1 cellular context compared by ENCODE assay signal in the genomic region with DNA sequence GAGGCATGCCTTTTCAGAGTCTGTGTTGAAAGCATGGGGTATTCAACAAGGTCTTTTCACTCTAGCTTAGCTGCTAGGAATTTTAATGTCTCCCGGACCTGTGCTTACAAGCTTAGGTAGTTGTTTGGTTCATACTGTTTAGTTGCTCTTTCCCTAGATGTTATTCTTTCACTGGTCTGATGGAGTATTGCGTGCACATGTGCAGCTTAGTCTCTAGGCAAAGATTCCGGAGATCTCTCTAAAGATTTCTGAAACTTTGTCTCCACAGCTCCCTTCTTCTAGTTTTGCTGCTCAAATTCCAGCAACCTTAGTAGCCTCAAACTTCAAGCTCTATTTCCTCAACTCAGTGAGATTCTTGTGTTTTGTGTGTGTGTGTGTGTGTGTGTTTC.
TF ChIP-seq lines count a peak whose summit lies in the region.

No MANE protein-coding gene starts in this region.

TF ChIP-seq in GM23338, 12 proteins besides CTCF, POLR2A, EP300 and RAD21 (continued from another document):
- TF ChIP-seq, protein P1, sequence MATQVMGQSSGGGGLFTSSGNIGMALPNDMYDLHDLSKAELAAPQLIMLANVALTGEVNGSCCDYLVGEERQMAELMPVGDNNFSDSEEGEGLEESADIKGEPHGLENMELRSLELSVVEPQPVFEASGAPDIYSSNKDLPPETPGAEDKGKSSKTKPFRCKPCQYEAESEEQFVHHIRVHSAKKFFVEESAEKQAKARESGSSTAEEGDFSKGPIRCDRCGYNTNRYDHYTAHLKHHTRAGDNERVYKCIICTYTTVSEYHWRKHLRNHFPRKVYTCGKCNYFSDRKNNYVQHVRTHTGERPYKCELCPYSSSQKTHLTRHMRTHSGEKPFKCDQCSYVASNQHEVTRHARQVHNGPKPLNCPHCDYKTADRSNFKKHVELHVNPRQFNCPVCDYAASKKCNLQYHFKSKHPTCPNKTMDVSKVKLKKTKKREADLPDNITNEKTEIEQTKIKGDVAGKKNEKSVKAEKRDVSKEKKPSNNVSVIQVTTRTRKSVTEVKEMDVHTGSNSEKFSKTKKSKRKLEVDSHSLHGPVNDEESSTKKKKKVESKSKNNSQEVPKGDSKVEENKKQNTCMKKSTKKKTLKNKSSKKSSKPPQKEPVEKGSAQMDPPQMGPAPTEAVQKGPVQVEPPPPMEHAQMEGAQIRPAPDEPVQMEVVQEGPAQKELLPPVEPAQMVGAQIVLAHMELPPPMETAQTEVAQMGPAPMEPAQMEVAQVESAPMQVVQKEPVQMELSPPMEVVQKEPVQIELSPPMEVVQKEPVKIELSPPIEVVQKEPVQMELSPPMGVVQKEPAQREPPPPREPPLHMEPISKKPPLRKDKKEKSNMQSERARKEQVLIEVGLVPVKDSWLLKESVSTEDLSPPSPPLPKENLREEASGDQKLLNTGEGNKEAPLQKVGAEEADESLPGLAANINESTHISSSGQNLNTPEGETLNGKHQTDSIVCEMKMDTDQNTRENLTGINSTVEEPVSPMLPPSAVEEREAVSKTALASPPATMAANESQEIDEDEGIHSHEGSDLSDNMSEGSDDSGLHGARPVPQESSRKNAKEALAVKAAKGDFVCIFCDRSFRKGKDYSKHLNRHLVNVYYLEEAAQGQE (IDR thresholded peaks at IDR 0.05; ENCODE audit: unreplicated experiment): no peak
- TF ChIP-seq NANOG (IDR thresholded peaks at IDR 0.05; ENCODE audit: borderline replicate concordance) (no peak), CREB1 (CRISPR knock-in tag; IDR thresholded peaks at IDR 0.05; ENCODE audit: low read depth) (no peak), STAT1 (IDR thresholded peaks at IDR 0.05; ENCODE audit: unreplicated experiment) (no peak), POLR2AphosphoS5 (IDR thresholded peaks at IDR 0.05; ENCODE audit: low read depth) (no peak), ZNF114 (CRISPR knock-in tag; IDR thresholded peaks at IDR 0.05) (no peak), ZNF331 (CRISPR knock-in tag; IDR thresholded peaks at IDR 0.05; ENCODE audit: low read depth) (no peak)
- TF ChIP-seq, protein P2, sequence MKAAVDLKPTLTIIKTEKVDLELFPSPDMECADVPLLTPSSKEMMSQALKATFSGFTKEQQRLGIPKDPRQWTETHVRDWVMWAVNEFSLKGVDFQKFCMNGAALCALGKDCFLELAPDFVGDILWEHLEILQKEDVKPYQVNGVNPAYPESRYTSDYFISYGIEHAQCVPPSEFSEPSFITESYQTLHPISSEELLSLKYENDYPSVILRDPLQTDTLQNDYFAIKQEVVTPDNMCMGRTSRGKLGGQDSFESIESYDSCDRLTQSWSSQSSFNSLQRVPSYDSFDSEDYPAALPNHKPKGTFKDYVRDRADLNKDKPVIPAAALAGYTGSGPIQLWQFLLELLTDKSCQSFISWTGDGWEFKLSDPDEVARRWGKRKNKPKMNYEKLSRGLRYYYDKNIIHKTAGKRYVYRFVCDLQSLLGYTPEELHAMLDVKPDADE (IDR thresholded peaks at IDR 0.05): no peak
- TF ChIP-seq, protein P3, sequence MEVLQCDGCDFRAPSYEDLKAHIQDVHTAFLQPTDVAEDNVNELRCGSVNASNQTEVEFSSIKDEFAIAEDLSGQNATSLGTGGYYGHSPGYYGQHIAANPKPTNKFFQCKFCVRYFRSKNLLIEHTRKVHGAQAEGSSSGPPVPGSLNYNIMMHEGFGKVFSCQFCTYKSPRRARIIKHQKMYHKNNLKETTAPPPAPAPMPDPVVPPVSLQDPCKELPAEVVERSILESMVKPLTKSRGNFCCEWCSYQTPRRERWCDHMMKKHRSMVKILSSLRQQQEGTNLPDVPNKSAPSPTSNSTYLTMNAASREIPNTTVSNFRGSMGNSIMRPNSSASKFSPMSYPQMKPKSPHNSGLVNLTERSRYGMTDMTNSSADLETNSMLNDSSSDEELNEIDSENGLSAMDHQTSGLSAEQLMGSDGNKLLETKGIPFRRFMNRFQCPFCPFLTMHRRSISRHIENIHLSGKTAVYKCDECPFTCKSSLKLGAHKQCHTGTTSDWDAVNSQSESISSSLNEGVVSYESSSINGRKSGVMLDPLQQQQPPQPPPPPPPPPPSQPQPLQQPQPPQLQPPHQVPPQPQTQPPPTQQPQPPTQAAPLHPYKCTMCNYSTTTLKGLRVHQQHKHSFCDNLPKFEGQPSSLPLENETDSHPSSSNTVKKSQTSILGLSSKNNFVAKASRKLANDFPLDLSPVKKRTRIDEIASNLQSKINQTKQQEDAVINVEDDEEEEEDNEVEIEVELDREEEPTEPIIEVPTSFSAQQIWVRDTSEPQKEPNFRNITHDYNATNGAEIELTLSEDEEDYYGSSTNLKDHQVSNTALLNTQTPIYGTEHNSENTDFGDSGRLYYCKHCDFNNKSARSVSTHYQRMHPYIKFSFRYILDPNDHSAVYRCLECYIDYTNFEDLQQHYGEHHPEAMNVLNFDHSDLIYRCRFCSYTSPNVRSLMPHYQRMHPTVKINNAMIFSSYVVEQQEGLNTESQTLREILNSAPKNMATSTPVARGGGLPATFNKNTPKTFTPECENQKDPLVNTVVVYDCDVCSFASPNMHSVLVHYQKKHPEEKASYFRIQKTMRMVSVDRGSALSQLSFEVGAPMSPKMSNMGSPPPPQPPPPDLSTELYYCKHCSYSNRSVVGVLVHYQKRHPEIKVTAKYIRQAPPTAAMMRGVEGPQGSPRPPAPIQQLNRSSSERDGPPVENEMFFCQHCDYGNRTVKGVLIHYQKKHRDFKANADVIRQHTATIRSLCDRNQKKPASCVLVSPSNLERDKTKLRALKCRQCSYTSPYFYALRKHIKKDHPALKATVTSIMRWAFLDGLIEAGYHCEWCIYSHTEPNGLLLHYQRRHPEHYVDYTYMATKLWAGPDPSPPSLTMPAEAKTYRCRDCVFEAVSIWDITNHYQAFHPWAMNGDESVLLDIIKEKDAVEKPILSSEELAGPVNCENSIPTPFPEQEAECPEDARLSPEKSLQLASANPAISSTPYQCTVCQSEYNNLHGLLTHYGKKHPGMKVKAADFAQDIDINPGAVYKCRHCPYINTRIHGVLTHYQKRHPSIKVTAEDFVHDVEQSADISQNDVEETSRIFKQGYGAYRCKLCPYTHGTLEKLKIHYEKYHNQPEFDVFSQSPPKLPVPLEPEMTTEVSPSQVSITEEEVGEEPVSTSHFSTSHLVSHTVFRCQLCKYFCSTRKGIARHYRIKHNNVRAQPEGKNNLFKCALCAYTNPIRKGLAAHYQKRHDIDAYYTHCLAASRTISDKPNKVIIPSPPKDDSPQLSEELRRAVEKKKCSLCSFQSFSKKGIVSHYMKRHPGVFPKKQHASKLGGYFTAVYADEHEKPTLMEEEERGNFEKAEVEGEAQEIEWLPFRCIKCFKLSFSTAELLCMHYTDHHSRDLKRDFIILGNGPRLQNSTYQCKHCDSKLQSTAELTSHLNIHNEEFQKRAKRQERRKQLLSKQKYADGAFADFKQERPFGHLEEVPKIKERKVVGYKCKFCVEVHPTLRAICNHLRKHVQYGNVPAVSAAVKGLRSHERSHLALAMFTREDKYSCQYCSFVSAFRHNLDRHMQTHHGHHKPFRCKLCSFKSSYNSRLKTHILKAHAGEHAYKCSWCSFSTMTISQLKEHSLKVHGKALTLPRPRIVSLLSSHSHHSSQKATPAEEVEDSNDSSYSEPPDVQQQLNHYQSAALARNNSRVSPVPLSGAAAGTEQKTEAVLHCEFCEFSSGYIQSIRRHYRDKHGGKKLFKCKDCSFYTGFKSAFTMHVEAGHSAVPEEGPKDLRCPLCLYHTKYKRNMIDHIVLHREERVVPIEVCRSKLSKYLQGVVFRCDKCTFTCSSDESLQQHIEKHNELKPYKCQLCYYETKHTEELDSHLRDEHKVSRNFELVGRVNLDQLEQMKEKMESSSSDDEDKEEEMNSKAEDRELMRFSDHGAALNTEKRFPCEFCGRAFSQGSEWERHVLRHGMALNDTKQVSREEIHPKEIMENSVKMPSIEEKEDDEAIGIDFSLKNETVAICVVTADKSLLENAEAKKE (CRISPR knock-in tag; IDR thresholded peaks at IDR 0.05): no peak
TF ChIP-seq in GM23338: peak in this region for 0.
